Comparison of ENCODE assay signal across 29 cellular contexts in genomic region chr19:6378498-6378897, GRCh38. TPM values are rescaled to one million over a fixed set of nuclear protein-coding genes. Genes with fewer than 3 reads are reported as not detected.
A peak's percentile ranks its signal among the peaks of the same experiment; 100 is the strongest.
DNase-seq lines count a peak whose midpoint lies in the region; ATAC-seq and TF ChIP-seq lines count a peak whose summit lies in the region.
"Had no signal": no experiment of that assay in that cellular context is flagged by ENCODE, and none has a peak within 500 bp of the region (broad histone marks: within the 10 kb centered on the region; RNA-seq: fewer than 3 reads in every experiment).

No MANE protein-coding gene starts in this region.

- no peak overlapping the region for H3K4me2 ChIP-seq in osteoblast (ENCODE audit: insufficient read depth, low read length)

- H3K9me3 ChIP-seq in gastroesophageal sphincter (peaks cover 0 to 6% (median 0%) of the 10 kb centered on the region in 3 donors), osteoblast (ENCODE audit: low read depth, low read length) (no peaks in the 10 kb centered on the region)
- H3K9me3 ChIP-seq: adrenal gland, body of pancreas, Peyer's patch had no signal

- H3K27me3 ChIP-seq in gastroesophageal sphincter: no peaks in the 10 kb centered on the region
- H3K27me3 ChIP-seq in osteoblast (ENCODE audit: insufficient read depth, low read length): no peaks in the 10 kb centered on the region
- H3K27me3 ChIP-seq: adrenal gland, body of pancreas, Peyer's patch had no signal

- H3K27ac ChIP-seq in RWPE1 (peak overlapping the region; percentile 98), gastroesophageal sphincter (peak overlapping the region in 3 of 4 donors; percentile 75 to 97 (median 76)), osteoblast (ENCODE audit: low read depth, low read length) (no peak overlapping the region)
- H3K27ac ChIP-seq: body of pancreas, epithelial cell of prostate, Peyer's patch had no signal

- H3K4me3 ChIP-seq in gastroesophageal sphincter: no peak overlapping the region
- no peak overlapping the region for H3K4me3 ChIP-seq in osteoblast (ENCODE audit: insufficient read depth, low read length)
- H3K4me3 ChIP-seq: adrenal gland, body of pancreas, Peyer's patch had no signal

- H3K36me3 ChIP-seq in gastroesophageal sphincter: peaks cover 0 to 69% of the 10 kb centered on the region in 2 donors
- peaks cover 42% of the 10 kb centered on the region for H3K36me3 ChIP-seq in osteoblast (ENCODE audit: insufficient read depth, low read length)

- ATAC-seq in gastroesophageal sphincter: no peak
- ATAC-seq: activated CD4-positive, alpha-beta T cell treated with anti-CD3 and anti-CD28 coated beads for 36 hours; activated CD8-positive, alpha-beta T cell treated with anti-CD3 and anti-CD28 coated beads, Interleukin-2, amount 10 ng/mL, durations not matched to agents 7 days and 5 days; activated T-helper 17 cell treated with anti-CD3 and anti-CD28 coated beads, Interleukin-2, amount 50 U/mL, for 72 hours; body of pancreas; naive thymus-derived CD8-positive, alpha-beta T cell had no signal

- H4K20me1 ChIP-seq in osteoblast (ENCODE audit: insufficient read depth, low read length): no peaks in the 10 kb centered on the region

- no peak for TF ChIP-seq CTCF in RWPE1 (conservative IDR thresholded peaks at IDR 0.05; ENCODE audit: low read depth)
- TF ChIP-seq CTCF in gastroesophageal sphincter (IDR thresholded peaks at IDR 0.05): no peak
- TF ChIP-seq CTCF in osteoblast (IDR thresholded peaks at IDR 0.05; ENCODE audit: extremely low read depth, low read depth, low read length): no peak

- H3K79me2 ChIP-seq in osteoblast (ENCODE audit: insufficient read depth, low read length): no peaks in the 10 kb centered on the region

- TF ChIP-seq POLR2A in gastroesophageal sphincter (IDR thresholded peaks at IDR 0.05): no peak

- CTCF ChIA-PET in RWPE1 (lab: Yijun Ruan, JAX): interaction anchor here (0.6 kb wide), 1 partner anchor 124 kb away, joined by 3 read pairs; no protein-coding TSS in a partner anchor

- POLR2A ChIA-PET in RWPE1 (lab: Yijun Ruan, JAX; ENCODE audit: low non-redundant PET): no interaction called here

- H2AFZ ChIP-seq in osteoblast (ENCODE audit: low read length): no peak overlapping the region

- peaks cover 0 to 51% (median 17%) of the 10 kb centered on the region in 3 donors for H3K4me1 ChIP-seq in gastroesophageal sphincter
- peaks cover 4% of the 10 kb centered on the region for H3K4me1 ChIP-seq in osteoblast (ENCODE audit: insufficient read depth, low read length)

- TF ChIP-seq EP300 in gastroesophageal sphincter (IDR thresholded peaks at IDR 0.05): no peak

- WGBS in gastroesophageal sphincter (ENCODE audit: low coverage in 1 of 2), 2 donors: 61% methylated on average over 3 of the region's 10 CpGs; no CpG with 5 or more reads in 1 of the 2 donors

- peak; percentile 22 for DNase-seq in D341Med (ENCODE audit: low spot score)
- DNase-seq in RWPE1 (ENCODE audit: low spot score): no peak
- peak; percentile 71 for DNase-seq in osteoblast (ENCODE audit: insufficient read length, low spot score, missing footprints)
- no peak for DNase-seq in AML-193 (lab: John Stamatoyannopoulos, UW)
- no peak for DNase-seq in NCI-H2196 treated with DMSO at 0.1 percent for 48 hours (lab: John Stamatoyannopoulos, UW; ENCODE audit: unreplicated experiment)
- DNase-seq in DMS79 (lab: John Stamatoyannopoulos, UW): no peak
- DNase-seq in NCI-H2227 treated with DMSO at 0.1 percent for 48 hours (lab: John Stamatoyannopoulos, UW): no peak
- DNase-seq: activated CD4-positive, alpha-beta T cell treated with anti-CD3 and anti-CD28 coated beads for 36 hours; activated CD8-positive, alpha-beta T cell treated with anti-CD3 and anti-CD28 coated beads, Interleukin-2, amount 10 ng/mL, durations not matched to agents 7 days and 5 days; activated naive CD4-positive, alpha-beta T cell treated with anti-CD3 and anti-CD28 coated beads, Interleukin-2, amount 10 ng/mL, durations not matched to agents 7 days and 5 days; adrenal gland; body of pancreas; effector CD4-positive, alpha-beta T cell; midbrain; naive thymus-derived CD8-positive, alpha-beta T cell; NCI-H1417 treated with DMSO at 0.1 percent for 48 hours; NCI-H2081; NCI-H748 treated with DMSO at 0.1 percent for 48 hours; Peyer's patch; SHP77 treated with DMSO at 0.1 percent for 48 hours; stimulated activated naive CD4-positive, alpha-beta T cell had no signal

RNA-seq across cellular contexts. Expression of gene PSPN, which starts 2.8 kb away (rescaled TPM):
- total RNA-seq in gastroesophageal sphincter (1 to 10 TPM in 3 of 4 donors, under 1 TPM in 1; 0.67 to 2.4 (median 1.4) TPM), osteoblast (1.1 and 1.2 TPM in 2 replicates)

RNA-seq across cellular contexts. Expression of gene ALKBH7, which starts 5.9 kb away (rescaled TPM):
- total RNA-seq in gastroesophageal sphincter (10 to 100 TPM; 41.9 to 75.1 (median 45.7) TPM), osteoblast (48.9 and 52.1 TPM in 2 replicates)

RNA-seq across cellular contexts. Expression of gene GTF2F1, which starts 14.5 kb away (rescaled TPM):
- total RNA-seq in gastroesophageal sphincter (10 to 100 TPM; 44.7 to 62.8 (median 51.4) TPM), osteoblast (47.1 and 48.1 TPM in 2 replicates)

RNA-seq across cellular contexts. Expression of gene CLPP, which starts 17.2 kb away (rescaled TPM):
- total RNA-seq in gastroesophageal sphincter (10 to 100 TPM; 40.2 to 86.1 (median 63.8) TPM), osteoblast (31.5 and 32.4 TPM in 2 replicates)

RNA-seq across cellular contexts. Expression of gene ACER1, which starts 45.1 kb away (rescaled TPM):
- total RNA-seq in gastroesophageal sphincter (not detected), osteoblast (under 0.01 TPM in 1 of 2 replicates, not detected in the other)
- total RNA-seq: activated CD4-positive, alpha-beta T cell treated with anti-CD3 and anti-CD28 coated beads for 36 hours; activated T-helper 17 cell treated with anti-CD3 and anti-CD28 coated beads, Interleukin-2, amount 50 U/mL, for 72 hours; adrenal gland; body of pancreas; H1; liver; omental fat pad; temporal lobe; urinary bladder had no signal

Comparison
In these comparisons a context has a peak if more than half of its experiments do, and no peak if none do; other contexts are left out.
1. DNase-seq: peak in D341Med (single experiment) and osteoblast (single experiment); none in RWPE1 (single experiment), AML-193 (0 of 2), NCI-H2196 treated with DMSO at 0.1 percent for 48 hours (single experiment), DMS79 (single experiment) and NCI-H2227 treated with DMSO at 0.1 percent for 48 hours (single experiment).